ENCODE assay signal across 9 cellular contexts in the genomic region with DNA sequence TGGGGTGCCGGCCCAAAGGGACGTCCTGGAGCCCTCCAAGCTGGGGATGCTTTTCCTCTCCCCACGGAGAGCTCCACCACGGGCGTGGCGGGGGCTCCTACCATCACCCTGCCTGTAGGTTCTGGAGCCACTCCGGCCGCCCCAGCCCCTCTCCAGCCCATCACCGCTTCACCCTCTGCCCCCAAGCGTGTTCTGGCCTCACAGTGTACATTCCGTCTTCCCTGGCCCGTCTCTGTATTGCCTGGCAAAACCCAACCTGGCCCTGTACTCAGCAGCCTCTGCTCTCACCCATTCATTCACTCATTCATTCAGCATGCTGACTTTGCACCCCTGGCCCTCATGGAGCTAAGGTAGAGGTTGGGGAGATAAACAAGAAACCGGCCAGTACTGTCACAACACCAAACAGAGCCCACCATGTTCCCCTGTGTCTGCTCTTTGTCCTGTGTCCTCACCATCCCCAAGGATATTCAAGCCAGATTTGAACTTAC. TPM values are rescaled to one million over a fixed set of nuclear protein-coding genes. Genes with fewer than 3 reads are reported as not detected.
DNase-seq lines count a peak whose midpoint lies in the region; ATAC-seq, FAIRE-seq and TF ChIP-seq lines count a peak whose summit lies in the region.
"Had no signal": no experiment of that assay in that cellular context is flagged by ENCODE, and none has a peak within 500 bp of the region (broad histone marks: within the 10 kb centered on the region; RNA-seq: fewer than 3 reads in every experiment).

No MANE protein-coding gene starts in this region.

- H3K4me1 Mint-ChIP-seq in memory B cell, result peaks cover 11% of the 10 kb centered on the region

- H3K36me3 ChIP-seq in cardiac muscle cell (no peaks in the 10 kb centered on the region), upper lobe of left lung (peaks cover 0 to 9% (median 5%) of the 10 kb centered on the region in 4 donors)

- TF ChIP-seq POLR2A in upper lobe of left lung (IDR thresholded peaks at IDR 0.05), result no peak

- peak overlapping the region; percentile 86 for H3K4me3 Mint-ChIP-seq in memory B cell

- H3K36me3 Mint-ChIP-seq in memory B cell, result no peaks in the 10 kb centered on the region

- ATAC-seq in Right ventricle myocardium inferior (no peak), memory B cell (ENCODE audit: low read depth) (no peak), upper lobe of left lung (ENCODE audit: low FRiP score in 2 of 2) (no peak)

- no peak for TF ChIP-seq CTCF in cardiac muscle cell (IDR thresholded peaks at IDR 0.05; ENCODE audit: low read depth, low read length)
- TF ChIP-seq CTCF in astrocyte of the cerebellum (IDR thresholded peaks at IDR 0.05; ENCODE audit: low read depth, low read length, missing control alignments), result no peak
- TF ChIP-seq CTCF in upper lobe of left lung (IDR thresholded peaks at IDR 0.05), result no peak

- no peaks in the 10 kb centered on the region for H3K27me3 Mint-ChIP-seq in memory B cell

- peak overlapping the region; percentile 82 for H3K27ac Mint-ChIP-seq in memory B cell

- WGBS in upper lobe of left lung, 2 donors, result 51 to 53% methylated on average over 10 to 11 of the region's 13 CpGs

- H3K4me1 ChIP-seq in cardiac muscle cell (ENCODE audit: low read depth) (peaks cover 24% of the 10 kb centered on the region), upper lobe of left lung (peaks cover 21 to 45% (median 36%) of the 10 kb centered on the region in 4 donors)

- TF ChIP-seq EP300 in upper lobe of left lung (IDR thresholded peaks at IDR 0.05), result no peak

- H3K4me3 ChIP-seq in cardiac muscle cell (peak overlapping the region; percentile 38), astrocyte of the cerebellum (ENCODE audit: low read depth, low read length) (peak overlapping the region; percentile 61), upper lobe of left lung (peak overlapping the region; percentile 59 to 78 (median 70))

- H3K9me3 ChIP-seq in cardiac muscle cell (ENCODE audit: low read depth) (no peaks in the 10 kb centered on the region), upper lobe of left lung (no peaks in the 10 kb centered on the region)

- no peak for DNase-seq in cardiac muscle cell (ENCODE audit: low read depth in 1 of 2, low spot score in 1 of 2)
- DNase-seq in Right ventricle myocardium inferior (ENCODE audit: missing footprints), result no peak
- DNase-seq in astrocyte of the cerebellum (ENCODE audit: low read depth), result no peak
- no peak for DNase-seq in memory B cell (ENCODE audit: low spot score in 2 of 2)
- no peak for DNase-seq in upper lobe of left lung
- DNase-seq in cerebellar cortex (ENCODE audit: low spot score), result no peak
- DNase-seq in HTR-8/SVneo (ENCODE audit: insufficient read length, low spot score), result no peak
- DNase-seq in NCI-H187 (lab: John Stamatoyannopoulos, UW), result no peak

- H3K27me3 ChIP-seq in cardiac muscle cell (no peaks in the 10 kb centered on the region), upper lobe of left lung (no peaks in the 10 kb centered on the region)

- in situ Hi-C loops in astrocyte of the cerebellum (cut with HindIII; ENCODE audit: low sequenced_read_pairs), result no loop called here

- no peaks in the 10 kb centered on the region for H3K9me3 Mint-ChIP-seq in memory B cell

- H3K27ac ChIP-seq in cardiac muscle cell, result no peak overlapping the region
- peak overlapping the region; percentile 86 to 95 (median 90) for H3K27ac ChIP-seq in upper lobe of left lung

- intact Hi-C loops in Right ventricle myocardium inferior (cut with DNase I), result loop anchor here (5.0 kb wide), 1 partner anchor 91 kb away; the partner anchor contains the start of gene WDR25

- no peak for FAIRE-seq in HTR-8/SVneo (lab: Jason Lieb, UNC)

RNA-seq across cellular contexts. Expression of gene SLC25A29, which starts 20.3 kb away (rescaled TPM):
- total RNA-seq in cardiac muscle cell (63.3 and 125 TPM in 2 replicates), Right ventricle myocardium inferior (18.6 TPM), upper lobe of left lung (100 to 1,000 TPM in 2 of 6 donors, 10 to 100 TPM in 4; 81.5 to 275 (median 96.6) TPM)
- 49.4 and 55.8 TPM in 2 replicates for polyA plus RNA-seq in cardiac muscle cell

RNA-seq across cellular contexts. Expression of gene SLC25A47, which starts 37.2 kb away (rescaled TPM):
- total RNA-seq in cardiac muscle cell (not detected in 2 replicates), Right ventricle myocardium inferior (not detected), upper lobe of left lung (not detected)
- 0.09 and 0.80 TPM in 2 replicates for polyA plus RNA-seq in cardiac muscle cell
- total RNA-seq: Daoy had no signal

RNA-seq across cellular contexts. Expression of gene YY1, which starts 47.0 kb away (rescaled TPM):
- total RNA-seq in cardiac muscle cell (64.2 and 73.4 TPM in 2 replicates), Right ventricle myocardium inferior (46.0 TPM), upper lobe of left lung (10 to 100 TPM; 35.6 to 70.4 (median 52.4) TPM)
- polyA plus RNA-seq in cardiac muscle cell, result 27.0 and 28.6 TPM in 2 replicates
